8 cellular contexts compared by ENCODE assay signal in genomic region chr17:47889734-47890529, GRCh38. TPM values are rescaled to one million over a fixed set of nuclear protein-coding genes. Genes with fewer than 3 reads are reported as not detected.
DNase-seq lines count a peak whose midpoint lies in the region; ATAC-seq and TF ChIP-seq lines count a peak whose summit lies in the region.

No MANE protein-coding gene starts in this region.

- H3K4me3 ChIP-seq in A673 (ENCODE audit: low read depth, low read length, poor library complexity, severe bottlenecking) (no peak overlapping the region), right atrium auricular region (no peak overlapping the region)

- H3K27me3 ChIP-seq in A673 (replicated peaks; ENCODE audit: insufficient read depth, low read depth, low read length, poor library complexity) (no peaks in the 10 kb centered on the region), right atrium auricular region (no peaks in the 10 kb centered on the region)

- H3K27ac ChIP-seq in A673 (ENCODE audit: low read depth, low read length, poor library complexity, severe bottlenecking), result no peak overlapping the region
- no peak overlapping the region for H3K27ac ChIP-seq in right atrium auricular region

- H3K36me3 ChIP-seq in A673 (ENCODE audit: insufficient read depth, low read length, poor library complexity, severe bottlenecking), result no peaks in the 10 kb centered on the region
- H3K36me3 ChIP-seq in right atrium auricular region, result no peaks in the 10 kb centered on the region

- CTCF ChIA-PET in A673 (lab: Charles Lee), result interaction anchor here (0.6 to 1.5 kb wide), 4 partner anchors 43 to 138 kb away, joined by 3 to 19 read pairs (median 6); partner anchors contain the start of gene SCRN2

- no peak overlapping the region for H3K4me3 Mint-ChIP-seq in T-helper 2 cell treated with Interferon-gamma antibody and Interleukin-4, amounts not matched to agents 5 μg/mL and 100 μg/mL, for 36 hours

- no peak overlapping the region for H3K27ac Mint-ChIP-seq in T-helper 2 cell treated with Interferon-gamma antibody and Interleukin-4, amounts not matched to agents 5 μg/mL and 100 μg/mL, for 36 hours

- H3K9me3 Mint-ChIP-seq in T-helper 2 cell treated with Interferon-gamma antibody and Interleukin-4, amounts not matched to agents 5 μg/mL and 100 μg/mL, for 36 hours, result no peaks in the 10 kb centered on the region

- H3K4me1 ChIP-seq in A673 (ENCODE audit: insufficient read depth, low read length, poor library complexity, severe bottlenecking) (no peaks in the 10 kb centered on the region), right atrium auricular region (peaks cover 0 to 5% of the 10 kb centered on the region in 2 donors)

- H3K9me3 ChIP-seq in A673 (ENCODE audit: low read depth, low read length, poor library complexity, severe bottlenecking) (no peaks in the 10 kb centered on the region), right atrium auricular region (no peaks in the 10 kb centered on the region)

- ATAC-seq in sciatic nerve (peak; percentile 91), HG03095 (IDR thresholded peaks at IDR 0.05; ENCODE audit: unreplicated experiment) (no peak)

- DNase-seq in A673 (ENCODE audit: low spot score) (peak; percentile 77), GM20000 (ENCODE audit: low spot score) (peak; percentile 74), NCI-H187 treated with DMSO at 0.1 percent for 48 hours (lab: John Stamatoyannopoulos, UW) (peak; percentile 32), amniotic stem cell (lab: John Stamatoyannopoulos, UW) (peak; percentile 72), right atrium auricular region (ENCODE audit: low spot score) (peak; percentile 89), sciatic nerve (ENCODE audit: low spot score) (peak; percentile 94)
- peak; percentile 82 for DNase-seq in T-helper 2 cell treated with Interferon-gamma antibody and Interleukin-4, amounts not matched to agents 5 μg/mL and 100 μg/mL, for 36 hours (ENCODE audit: low spot score)

- no peaks in the 10 kb centered on the region for H3K27me3 Mint-ChIP-seq in T-helper 2 cell treated with Interferon-gamma antibody and Interleukin-4, amounts not matched to agents 5 μg/mL and 100 μg/mL, for 36 hours (ENCODE audit: low read depth)

- peaks cover 20% of the 10 kb centered on the region for H3K4me1 Mint-ChIP-seq in T-helper 2 cell treated with Interferon-gamma antibody and Interleukin-4, amounts not matched to agents 5 μg/mL and 100 μg/mL, for 36 hours (ENCODE audit: low read depth)

- POLR2A ChIA-PET in A673 (lab: Charles Lee; ENCODE audit: low non-redundant PET), result no interaction called here

- BruUV-seq in A673 (replicated peaks; lab: Mats Ljungman, UMichigan), result no TSS peak

- peaks cover 1% of the 10 kb centered on the region for H3K36me3 Mint-ChIP-seq in T-helper 2 cell treated with Interferon-gamma antibody and Interleukin-4, amounts not matched to agents 5 μg/mL and 100 μg/mL, for 36 hours (ENCODE audit: low read depth)

- TF ChIP-seq CTCF in A673 (conservative IDR thresholded peaks at IDR 0.05; ENCODE audit: low read depth, low read length), result peak; percentile 78
- peak; percentile 95 for TF ChIP-seq CTCF in GM20000 (IDR thresholded peaks at IDR 0.05; ENCODE audit: extremely low read depth, missing control alignments)
- peak; percentile 86 to 96 for TF ChIP-seq CTCF in right atrium auricular region (IDR thresholded peaks at IDR 0.05)

- intact Hi-C loops in A673 (cut with micrococcal nuclease; ENCODE audit: unreplicated experiment) (loop anchor here (2.0 kb wide), 1 partner anchor 49 kb away; the partner anchor contains the start of gene SCRN2), sciatic nerve (cut with DNase I) (loop anchor here (5.0 kb wide), 1 partner anchor 43 kb away; no protein-coding TSS in a partner anchor)

RNA-seq across cellular contexts. Expression of gene SP2, which starts 6.1 kb away (rescaled TPM):
- total RNA-seq in A673 (2021) (19.5 and 29.1 TPM in 2 replicates), right atrium auricular region (10 to 100 TPM; 11.7 to 12.8 TPM), sciatic nerve (24.2 TPM)

RNA-seq across cellular contexts. Expression of gene SP6, which starts 39.0 kb away (rescaled TPM):
- total RNA-seq in A673 (2021) (0.15 and 0.66 TPM in 2 replicates), right atrium auricular region (1 to 10 TPM in 1 of 2 donors, not detected in 1; 2.7 TPM), sciatic nerve (0.62 TPM)

RNA-seq across cellular contexts. Expression of gene SCRN2, which starts 48.9 kb away (rescaled TPM):
- total RNA-seq in A673 (2021) (6.2 and 11.2 TPM in 2 replicates), right atrium auricular region (10 to 100 TPM; 28.5 to 37.1 TPM), sciatic nerve (39.4 TPM)

RNA-seq across cellular contexts. Expression of gene PNPO, which starts 51.4 kb away (rescaled TPM):
- 12.3 and 14.6 TPM in 2 replicates for total RNA-seq in A673 (2021)
- 10 to 100 TPM; 28.4 to 35.4 TPM for total RNA-seq in right atrium auricular region
- total RNA-seq in sciatic nerve, result 20.0 TPM

RNA-seq across cellular contexts. Expression of gene LRRC46, which starts 58.5 kb away (rescaled TPM):
- 1.1 and 1.3 TPM in 2 replicates for total RNA-seq in A673 (2021)
- total RNA-seq in right atrium auricular region, result under 1 TPM in 1 of 2 donors, not detected in 1; 0.59 TPM
- 0.89 TPM for total RNA-seq in sciatic nerve

Comparison
In these comparisons a context has a peak if more than half of its experiments do, and no peak if none do; other contexts are left out.
1. DNase-seq: peak in every context shown above with its lines; median percentile 94 in sciatic nerve; 89 in right atrium auricular region; 82 in T-helper 2 cell treated with Interferon-gamma antibody and Interleukin-4, amounts not matched to agents 5 μg/mL and 100 μg/mL, for 36 hours; 77 in A673; 74 in GM20000; 72 in amniotic stem cell; 32 in NCI-H187 treated with DMSO at 0.1 percent for 48 hours.